Comparison of ENCODE assay signal across 17 cellular contexts in the genomic region with DNA sequence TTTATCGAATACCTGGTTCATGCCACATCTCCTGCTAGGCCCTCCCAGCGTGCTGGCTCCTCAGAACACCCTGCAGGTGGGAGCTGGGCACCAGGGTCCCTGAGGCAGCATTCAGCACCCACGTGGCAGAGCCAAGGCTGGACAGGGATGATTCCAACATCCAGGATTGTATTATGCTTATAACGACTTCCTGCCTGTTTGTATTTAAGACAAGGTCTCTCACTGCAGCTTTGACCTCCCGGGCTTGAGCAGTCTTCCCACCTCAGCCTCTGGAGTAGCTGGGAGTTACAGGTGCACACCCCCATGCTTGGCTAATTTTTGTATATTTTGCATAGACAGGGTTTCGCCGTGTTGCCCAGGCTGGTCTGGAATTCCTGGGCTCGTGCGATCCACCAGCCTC.
DNase-seq lines count a peak whose midpoint lies in the region; ATAC-seq and TF ChIP-seq lines count a peak whose summit lies in the region.
"Had no signal": no experiment of that assay in that cellular context is flagged by ENCODE, and none has a peak within 500 bp of the region (broad histone marks: within the 10 kb centered on the region; RNA-seq: fewer than 3 reads in every experiment).

No MANE protein-coding gene starts in this region.

- no peak for TF ChIP-seq EP300 in sigmoid colon (IDR thresholded peaks at IDR 0.05)

- intact Hi-C loops in dorsolateral prefrontal cortex (cut with DNase I), result no loop called here
- intact Hi-C loops in sigmoid colon (cut with DNase I), result no loop called here

- H3K4me1 ChIP-seq in sigmoid colon, result peaks cover 0 to 49% (median 41%) of the 10 kb centered on the region in 4 donors

- WGBS in sigmoid colon, 2 donors, result 80 to 89% methylated on average over 9 of the region's 9 CpGs

- no peaks in the 10 kb centered on the region for H3K36me3 ChIP-seq in sigmoid colon

- peak overlapping the region in 6 of 59 donors; percentile 7 to 31 (median 20) for H3K4me3 ChIP-seq in dorsolateral prefrontal cortex
- H3K4me3 ChIP-seq in sigmoid colon, result no peak overlapping the region
- H3K4me3 ChIP-seq: GM23248 had no signal

- ATAC-seq in GM21515 (IDR thresholded peaks at IDR 0.05; ENCODE audit: unreplicated experiment), result no peak
- ATAC-seq in HG03378 (IDR thresholded peaks at IDR 0.05; ENCODE audit: unreplicated experiment), result no peak
- ATAC-seq in HG02840 (IDR thresholded peaks at IDR 0.05; ENCODE audit: low FRiP score, unreplicated experiment), result no peak

- DNase-seq in COR-L47 (lab: John Stamatoyannopoulos, UW) (peak; percentile 86), NCI-H2081 (lab: John Stamatoyannopoulos, UW) (peak; percentile 45 to 86), dorsolateral prefrontal cortex (peak in 4 of 10 donors; percentile 2 to 18 (median 6)), sigmoid colon (peak; percentile 43), OCI-M1 (lab: John Stamatoyannopoulos, UW) (no peak)
- DNase-seq: activated naive CD8-positive, alpha-beta T cell treated with anti-CD3 and anti-CD28 coated beads, Interleukin-2, amount 10 ng/mL, durations not matched to agents 7 days and 5 days; Caco-2; dermis blood vessel endothelial cell; foreskin melanocyte; GM23248; kidney glomerular epithelial cell; NCI-H1105 treated with DMSO at 0.1 percent for 48 hours; stimulated activated CD4-positive, alpha-beta T cell treated with anti-CD3 and anti-CD28 coated beads, Interleukin-2, amount 100 ng/mL, for 24 hours; stimulated activated naive CD4-positive, alpha-beta T cell treated with Interleukin-2 at 50 U/mL for 16 hours had no signal

- H3K27ac ChIP-seq in dorsolateral prefrontal cortex (peak overlapping the region in 56 of 59 donors; percentile 23 to 100 (median 99)), sigmoid colon (peak overlapping the region; percentile 94 to 100 (median 97))

- no peaks in the 10 kb centered on the region for H3K27me3 ChIP-seq in dorsolateral prefrontal cortex
- no peaks in the 10 kb centered on the region for H3K27me3 ChIP-seq in sigmoid colon

- TF ChIP-seq POLR2A in sigmoid colon (IDR thresholded peaks at IDR 0.05), result no peak

- no peak for TF ChIP-seq CTCF in dorsolateral prefrontal cortex (IDR thresholded peaks at IDR 0.05 in 54 of 56, conservative IDR thresholded peaks at IDR 0.05 in 2 of 56; ENCODE audit: low read depth in 1 of 56, partially characterized antibody in 56 of 56)
- TF ChIP-seq CTCF in sigmoid colon (IDR thresholded peaks at IDR 0.05), result no peak

- no peaks in the 10 kb centered on the region for H3K9me3 ChIP-seq in sigmoid colon
- H3K9me3 ChIP-seq: Caco-2 had no signal
